8 cellular contexts compared by ENCODE assay signal in the genomic region with DNA sequence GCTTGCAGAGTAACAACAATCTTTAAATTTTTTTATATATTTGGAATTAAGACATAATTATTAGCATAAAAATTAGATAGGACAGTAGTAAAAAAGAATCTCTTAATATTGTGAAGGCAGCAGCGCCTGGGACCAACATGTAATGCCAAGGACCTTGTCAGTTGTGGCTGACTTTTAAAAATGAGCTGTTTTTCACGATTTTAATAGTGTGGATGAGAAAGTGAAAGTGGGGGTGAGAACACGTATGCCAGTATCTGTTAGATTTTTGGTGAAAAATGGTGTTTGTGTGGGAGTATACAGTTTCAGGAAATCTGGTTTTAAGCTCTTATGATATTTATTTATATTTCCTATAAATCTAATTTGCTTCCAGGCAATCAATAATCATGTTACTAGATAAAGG.
A peak's percentile ranks its signal among the peaks of the same experiment; 100 is the strongest.
DNase-seq lines count a peak whose midpoint lies in the region; ATAC-seq lines count a peak whose summit lies in the region.

No MANE protein-coding gene starts in this region.

- H3K36me3 ChIP-seq in effector memory CD4-positive, alpha-beta T cell (ENCODE audit: control insufficient read depth, insufficient read depth, low read length) = no peaks in the 10 kb centered on the region

- H3K4me1 ChIP-seq in effector memory CD4-positive, alpha-beta T cell (ENCODE audit: control insufficient read depth, insufficient read depth, low read length, poor library complexity, severe bottlenecking) = peaks cover 14% of the 10 kb centered on the region

- intact Hi-C loops in sciatic nerve (cut with DNase I) = no loop called here

- H3K4me3 ChIP-seq in effector memory CD4-positive, alpha-beta T cell (ENCODE audit: insufficient read depth, low read depth, low read length, poor library complexity, severe bottlenecking) = peak overlapping the region; percentile 20

- peak overlapping the region; percentile 18 for H3K27ac ChIP-seq in effector memory CD4-positive, alpha-beta T cell (ENCODE audit: insufficient read depth, low read length, poor library complexity, severe bottlenecking)

- H3K27ac Mint-ChIP-seq in IgD-negative memory B cell = no peak overlapping the region

- H3K9me3 ChIP-seq in effector memory CD4-positive, alpha-beta T cell (ENCODE audit: control insufficient read depth, low read length) = no peaks in the 10 kb centered on the region

- H3K9me3 Mint-ChIP-seq in IgD-negative memory B cell = no peaks in the 10 kb centered on the region

- no peak for DNase-seq in effector memory CD4-positive, alpha-beta T cell
- no peak for DNase-seq in sciatic nerve (ENCODE audit: low spot score)
- DNase-seq in germinal center (ENCODE audit: low spot score) = no peak

- H3K4me1 Mint-ChIP-seq in IgD-negative memory B cell = peaks cover 6 to 17% (median 11%) of the 10 kb centered on the region in 3 donors

- peaks cover 6% of the 10 kb centered on the region for H3K36me3 Mint-ChIP-seq in IgD-negative memory B cell

- H3K27me3 ChIP-seq in effector memory CD4-positive, alpha-beta T cell (replicated peaks; ENCODE audit: control insufficient read depth, insufficient read depth, low read length, poor library complexity, severe bottlenecking) = no peaks in the 10 kb centered on the region

- H3K4me3 Mint-ChIP-seq in IgD-negative memory B cell = peak overlapping the region; percentile 15 to 86 (median 71)

- ATAC-seq in GM18517 (IDR thresholded peaks at IDR 0.05; ENCODE audit: unreplicated experiment) = peak; percentile 38
- peak; percentile 51 for ATAC-seq in sciatic nerve
- ATAC-seq in GM19324 (IDR thresholded peaks at IDR 0.05; ENCODE audit: low FRiP score, unreplicated experiment) = no peak
- no peak for ATAC-seq in GM19023 (IDR thresholded peaks at IDR 0.05; ENCODE audit: unreplicated experiment)
- no peak for ATAC-seq in HG03196 (IDR thresholded peaks at IDR 0.05; ENCODE audit: unreplicated experiment)

- no peaks in the 10 kb centered on the region for H3K27me3 Mint-ChIP-seq in IgD-negative memory B cell

Comparison
In these comparisons a context has a peak if more than half of its experiments do, and no peak if none do; other contexts are left out.
1. ATAC-seq: peak in GM18517 (single experiment) and sciatic nerve (single experiment); none in GM19324 (single experiment), GM19023 (single experiment) and HG03196 (single experiment).